ENCODE assay signal across 8 cellular contexts in genomic region chr18:77054606-77055428, GRCh38.
A peak's percentile ranks its signal among the peaks of the same experiment; 100 is the strongest.
DNase-seq lines count a peak whose midpoint lies in the region; ATAC-seq and TF ChIP-seq lines count a peak whose summit lies in the region.

No MANE protein-coding gene starts in this region.

- ATAC-seq in GM18907 (IDR thresholded peaks at IDR 0.05; ENCODE audit: unreplicated experiment) (peak; percentile 92), HG03108 (IDR thresholded peaks at IDR 0.05; ENCODE audit: unreplicated experiment) (peak; percentile 83)

- DNase-seq in AG09309 (ENCODE audit: low read depth): no peak
- DNase-seq in NCI-H526 treated with DMSO at 0.1 percent for 48 hours (lab: John Stamatoyannopoulos, UW): peak; percentile 52
- DNase-seq in activated CD8-positive, alpha-beta memory T cell treated with anti-CD3 and anti-CD28 coated beads for 1 hour (ENCODE audit: extremely low read depth in 1 of 2, low read depth in 1 of 2): peak; percentile 56 to 70
- peak; percentile 86 for DNase-seq in endodermal cell
- peak; percentile 50 to 69 for DNase-seq in stimulated activated CD8-positive, alpha-beta memory T cell treated with anti-CD3 and anti-CD28 coated beads, Interleukin-4, amount 100 ng/mL, for 1 hour (ENCODE audit: low read depth in 2 of 2, low spot score in 1 of 2)

- H3K4me3 ChIP-seq in AG09309 (ENCODE audit: control insufficient read depth, low read depth, low read length) (no peak overlapping the region), endodermal cell (ENCODE audit: low read length) (no peak overlapping the region), mucosa of rectum (ENCODE audit: low read length in 2 of 2) (peak overlapping the region in 1 of 2 donors; percentile 57)

- H3K4me3 Mint-ChIP-seq in endodermal cell: peak overlapping the region; percentile 23

- peak overlapping the region; percentile 62 for H3K27ac Mint-ChIP-seq in endodermal cell

- H3K4me1 Mint-ChIP-seq in endodermal cell: peaks cover 42% of the 10 kb centered on the region

- no peak overlapping the region for H3K9ac ChIP-seq in endodermal cell (ENCODE audit: extremely low read depth, low read length, poor library complexity, severe bottlenecking)
- peak overlapping the region; percentile 21 to 65 for H3K9ac ChIP-seq in mucosa of rectum (ENCODE audit: low read depth in 1 of 2, low read length in 2 of 2)

- no peaks in the 10 kb centered on the region for H3K9me3 ChIP-seq in endodermal cell (ENCODE audit: control insufficient read depth, low read length)
- no peaks in the 10 kb centered on the region for H3K9me3 ChIP-seq in mucosa of rectum (ENCODE audit: control insufficient read depth in 2 of 2, low read length in 2 of 2)

- H3K27me3 Mint-ChIP-seq in endodermal cell (ENCODE audit: insufficient read depth): no peaks in the 10 kb centered on the region

- WGBS in endodermal cell (ENCODE audit: insufficient coverage in 1 of 2, insufficient read length in 1 of 2), 2 experiments: 62 to 65% methylated on average over 12 to 15 of the region's 15 CpGs

- H3K9me3 Mint-ChIP-seq in endodermal cell: no peaks in the 10 kb centered on the region

- H3K27ac ChIP-seq in endodermal cell (ENCODE audit: low read depth, low read length) (no peak overlapping the region), mucosa of rectum (ENCODE audit: low read depth in 2 of 2, low read length in 2 of 2) (peak overlapping the region; percentile 70 to 83)

- peaks cover 20% of the 10 kb centered on the region for H3K4me1 ChIP-seq in endodermal cell (ENCODE audit: control insufficient read depth, insufficient read depth, low read length)
- H3K4me1 ChIP-seq in mucosa of rectum (ENCODE audit: control insufficient read depth in 2 of 2, insufficient read depth in 2 of 2, low read length in 2 of 2): peaks cover 37 to 46% of the 10 kb centered on the region in 2 donors

- H3K36me3 Mint-ChIP-seq in endodermal cell (ENCODE audit: low read depth): no peaks in the 10 kb centered on the region

- TF ChIP-seq CTCF in AG09309 (IDR thresholded peaks at IDR 0.05; ENCODE audit: control insufficient read depth, insufficient read depth, low read depth, low read length, missing control alignments): peak; percentile 18
- peak; percentile 71 for TF ChIP-seq CTCF in endodermal cell (conservative IDR thresholded peaks at IDR 0.05)

- H3K27me3 ChIP-seq in endodermal cell (ENCODE audit: control insufficient read depth, insufficient read depth, low read length, poor library complexity, severe bottlenecking): no peaks in the 10 kb centered on the region
- no peaks in the 10 kb centered on the region for H3K27me3 ChIP-seq in mucosa of rectum (ENCODE audit: control insufficient read depth in 2 of 2, insufficient read depth in 2 of 2, low read length in 2 of 2)

- no peaks in the 10 kb centered on the region for H3K36me3 ChIP-seq in endodermal cell (ENCODE audit: control insufficient read depth, insufficient read depth, low read length)
- peaks cover 0 to 2% of the 10 kb centered on the region in 2 donors for H3K36me3 ChIP-seq in mucosa of rectum (ENCODE audit: control insufficient read depth in 2 of 2, insufficient read depth in 2 of 2, low read length in 2 of 2)
